In genomic region chr18:59282341-59282740, GRCh38 we compare ENCODE assay signal across 36 cellular contexts. TPM values are rescaled to one million over a fixed set of nuclear protein-coding genes. Genes with fewer than 3 reads are reported as not detected.
"Had no signal": no experiment of that assay in that cellular context is flagged by ENCODE, and none has a peak within 500 bp of the region (broad histone marks: within the 10 kb centered on the region; RNA-seq: fewer than 3 reads in every experiment).

No MANE protein-coding gene starts in this region.

- H3K4me2 ChIP-seq: KMS-11 had no signal

- H3K27ac ChIP-seq: KMS-11 had no signal

- H3K36me3 ChIP-seq: MG63 had no signal

- H3K4me3 ChIP-seq: MG63 had no signal

- DNase-seq: Karpas-422, Kasumi-1, MG63, MM.1S, MV-4-11, NCI-H1048, NCI-H1092, NCI-H1092 treated with DMSO at 0.1 percent for 48 hours, NCI-H1105, NCI-H1105 treated with DMSO at 0.1 percent for 48 hours, NCI-H1417, NCI-H1417 treated with DMSO at 0.1 percent for 48 hours, NCI-H1436, NCI-H1436 treated with DMSO at 0.1 percent for 48 hours, NCI-H146, NCI-H187, NCI-H187 treated with DMSO at 0.1 percent for 48 hours, NCI-H1930, NCI-H2029, NCI-H2029 treated with DMSO at 0.1 percent for 48 hours, NCI-H2081, NCI-H2081 treated with DMSO at 0.1 percent for 48 hours, NCI-H2107, NCI-H2171, NCI-H2171 treated with DMSO at 0.1 percent for 48 hours, NCI-H2227 treated with DMSO at 0.1 percent for 48 hours, NCI-H226, NCI-H345, NCI-H446, NCI-H446 treated with DMSO at 0.1 percent for 48 hours, NCI-H510A had no signal

- H3K9me3 ChIP-seq: MG63 had no signal

- H3K9ac ChIP-seq: KMS-11 had no signal

RNA-seq across cellular contexts. Expression of gene RAX, which starts 9.1 kb away (rescaled TPM):
- total RNA-seq: LHCN-M2, M059J, MCF 10A, NCI-H460 had no signal

RNA-seq across cellular contexts. Expression of gene CPLX4, which starts 36.1 kb away (rescaled TPM):
- total RNA-seq: LHCN-M2, M059J, MCF 10A, NCI-H460 had no signal
